16 cellular contexts compared by ENCODE assay signal in genomic region chr1:36380782-36381181, GRCh38. TPM values are rescaled to one million over a fixed set of nuclear protein-coding genes. Genes with fewer than 3 reads are reported as not detected.
DNase-seq lines count a peak whose midpoint lies in the region; ATAC-seq and TF ChIP-seq lines count a peak whose summit lies in the region.
"Had no signal": no experiment of that assay in that cellular context is flagged by ENCODE, and none has a peak within 500 bp of the region (broad histone marks: within the 10 kb centered on the region; RNA-seq: fewer than 3 reads in every experiment).

No MANE protein-coding gene starts in this region.

- H3K4me3 ChIP-seq in thoracic aorta, result no peak overlapping the region
- H3K4me3 ChIP-seq: coronary artery, GM12878 had no signal

- no peak for TF ChIP-seq CTCF in thoracic aorta (IDR thresholded peaks at IDR 0.05)

- no peaks in the 10 kb centered on the region for H3K36me3 ChIP-seq in thoracic aorta

- H3K27ac Mint-ChIP-seq in activated naive CD8-positive, alpha-beta T cell, result peak overlapping the region; percentile 67
- no peak overlapping the region for H3K27ac Mint-ChIP-seq in activated naive CD8-positive, alpha-beta T cell treated with anti-CD3 and anti-CD28 coated beads, Interleukin-2, amount 50 U/mL, for 24 hours
- H3K27ac Mint-ChIP-seq in activated CD8-positive, alpha-beta T cell treated with anti-CD3 and anti-CD28 coated beads, Interleukin-2, amount 10 ng/mL, durations not matched to agents 7 days and 5 days, result peak overlapping the region; percentile 63
- H3K27ac Mint-ChIP-seq in memory B cell, result peak overlapping the region; percentile 87

- no peaks in the 10 kb centered on the region for H3K9me3 Mint-ChIP-seq in activated naive CD8-positive, alpha-beta T cell (ENCODE audit: low read depth)
- H3K9me3 Mint-ChIP-seq in activated naive CD8-positive, alpha-beta T cell treated with anti-CD3 and anti-CD28 coated beads, Interleukin-2, amount 50 U/mL, for 24 hours, result no peaks in the 10 kb centered on the region
- no peaks in the 10 kb centered on the region for H3K9me3 Mint-ChIP-seq in activated CD8-positive, alpha-beta T cell treated with anti-CD3 and anti-CD28 coated beads, Interleukin-2, amount 10 ng/mL, durations not matched to agents 7 days and 5 days (ENCODE audit: insufficient read depth)
- H3K9me3 Mint-ChIP-seq in memory B cell, result no peaks in the 10 kb centered on the region

- peaks cover 27 to 68% of the 10 kb centered on the region in 2 donors for H3K4me1 ChIP-seq in thoracic aorta (ENCODE audit: control insufficient read depth in 1 of 2, low read depth in 2 of 2)

- POLR2A ChIA-PET in activated CD8-positive, alpha-beta T cell treated with anti-CD3 and anti-CD28 coated beads, Interleukin-2, amount 10 ng/mL, durations not matched to agents 7 days and 5 days (lab: Charles Lee), result no interaction called here

- no peak overlapping the region for H3K4me3 Mint-ChIP-seq in activated naive CD8-positive, alpha-beta T cell
- no peak overlapping the region for H3K4me3 Mint-ChIP-seq in activated naive CD8-positive, alpha-beta T cell treated with anti-CD3 and anti-CD28 coated beads, Interleukin-2, amount 50 U/mL, for 24 hours
- H3K4me3 Mint-ChIP-seq in activated CD8-positive, alpha-beta T cell treated with anti-CD3 and anti-CD28 coated beads, Interleukin-2, amount 10 ng/mL, durations not matched to agents 7 days and 5 days, result no peak overlapping the region
- peak overlapping the region; percentile 1 for H3K4me3 Mint-ChIP-seq in memory B cell

- no peaks in the 10 kb centered on the region for H3K9me3 ChIP-seq in thoracic aorta

- no peaks in the 10 kb centered on the region for H3K27me3 ChIP-seq in thoracic aorta (replicated peaks; ENCODE audit: insufficient read depth)

- DNase-seq in activated naive CD8-positive, alpha-beta T cell treated with anti-CD3 and anti-CD28 coated beads, Interleukin-2, amount 50 U/mL, for 24 hours, result no peak
- no peak for DNase-seq in activated CD8-positive, alpha-beta T cell treated with anti-CD3 and anti-CD28 coated beads, Interleukin-2, amount 10 ng/mL, durations not matched to agents 7 days and 5 days
- no peak for DNase-seq in memory B cell (ENCODE audit: low spot score in 2 of 2)
- DNase-seq in thoracic aorta (ENCODE audit: low spot score), result no peak
- no peak for DNase-seq in HuH-7 (ENCODE audit: low spot score)
- no peak for DNase-seq in RKO (ENCODE audit: low spot score)
- no peak for DNase-seq in putamen (ENCODE audit: low spot score)
- DNase-seq: activated CD4-positive, alpha-beta T cell treated with anti-CD3 and anti-CD28 coated beads for 48 hours; activated naive CD4-positive, alpha-beta T cell treated with anti-CD3 and anti-CD28 coated beads, Interleukin-2, amount 50 U/mL, for 16 hours; DND-41; MM.1S; small intestine; SW 1271 had no signal

- H3K27ac ChIP-seq in thoracic aorta, result peak overlapping the region; percentile 96 to 97

- peaks cover 2% of the 10 kb centered on the region for H3K36me3 Mint-ChIP-seq in activated naive CD8-positive, alpha-beta T cell
- peaks cover 12% of the 10 kb centered on the region for H3K36me3 Mint-ChIP-seq in activated naive CD8-positive, alpha-beta T cell treated with anti-CD3 and anti-CD28 coated beads, Interleukin-2, amount 50 U/mL, for 24 hours (ENCODE audit: low read depth)
- peaks cover 26% of the 10 kb centered on the region for H3K36me3 Mint-ChIP-seq in activated CD8-positive, alpha-beta T cell treated with anti-CD3 and anti-CD28 coated beads, Interleukin-2, amount 10 ng/mL, durations not matched to agents 7 days and 5 days (ENCODE audit: low read depth)
- H3K36me3 Mint-ChIP-seq in memory B cell, result peaks cover 3% of the 10 kb centered on the region

- H3K27me3 Mint-ChIP-seq in activated naive CD8-positive, alpha-beta T cell, result no peaks in the 10 kb centered on the region
- H3K27me3 Mint-ChIP-seq in activated naive CD8-positive, alpha-beta T cell treated with anti-CD3 and anti-CD28 coated beads, Interleukin-2, amount 50 U/mL, for 24 hours, result no peaks in the 10 kb centered on the region
- H3K27me3 Mint-ChIP-seq in activated CD8-positive, alpha-beta T cell treated with anti-CD3 and anti-CD28 coated beads, Interleukin-2, amount 10 ng/mL, durations not matched to agents 7 days and 5 days (ENCODE audit: low read depth), result no peaks in the 10 kb centered on the region
- no peaks in the 10 kb centered on the region for H3K27me3 Mint-ChIP-seq in memory B cell

- no peak for ATAC-seq in activated naive CD8-positive, alpha-beta T cell treated with anti-CD3 and anti-CD28 coated beads, Interleukin-2, amount 50 U/mL, for 24 hours
- no peak for ATAC-seq in activated CD8-positive, alpha-beta T cell treated with anti-CD3 and anti-CD28 coated beads, Interleukin-2, amount 10 ng/mL, durations not matched to agents 7 days and 5 days
- ATAC-seq in memory B cell (ENCODE audit: low read depth), result no peak
- no peak for ATAC-seq in thoracic aorta (ENCODE audit: insufficient number of reproducible peaks, low FRiP score, low read depth)
- ATAC-seq: GM12878 had no signal

- CTCF ChIA-PET in activated CD8-positive, alpha-beta T cell treated with anti-CD3 and anti-CD28 coated beads, Interleukin-2, amount 10 ng/mL, durations not matched to agents 7 days and 5 days (lab: Charles Lee), result interaction anchor here (1.9 kb wide), 1 partner anchor 12 kb away, joined by 12 read pairs; no protein-coding TSS in a partner anchor

- H3K4me1 Mint-ChIP-seq in activated naive CD8-positive, alpha-beta T cell (ENCODE audit: low read depth), result peaks cover 73% of the 10 kb centered on the region
- H3K4me1 Mint-ChIP-seq in activated naive CD8-positive, alpha-beta T cell treated with anti-CD3 and anti-CD28 coated beads, Interleukin-2, amount 50 U/mL, for 24 hours, result peaks cover 69% of the 10 kb centered on the region
- H3K4me1 Mint-ChIP-seq in activated CD8-positive, alpha-beta T cell treated with anti-CD3 and anti-CD28 coated beads, Interleukin-2, amount 10 ng/mL, durations not matched to agents 7 days and 5 days (ENCODE audit: low read depth), result peaks cover 65% of the 10 kb centered on the region
- H3K4me1 Mint-ChIP-seq in memory B cell, result peaks cover 55% of the 10 kb centered on the region

RNA-seq across cellular contexts. Expression of gene STK40, which starts 4.9 kb away (rescaled TPM):
- total RNA-seq in activated CD8-positive, alpha-beta T cell treated with anti-CD3 and anti-CD28 coated beads, Interleukin-2, amount 10 ng/mL, durations not matched to agents 7 days and 5 days, result 10 to 100 TPM; 69.7 to 72.4 TPM
- 10 to 100 TPM; 60.3 to 61.5 TPM for total RNA-seq in thoracic aorta

RNA-seq across cellular contexts. Expression of gene LSM10, which starts 16.9 kb away (rescaled TPM):
- total RNA-seq in activated CD8-positive, alpha-beta T cell treated with anti-CD3 and anti-CD28 coated beads, Interleukin-2, amount 10 ng/mL, durations not matched to agents 7 days and 5 days, result 10 to 100 TPM; 44.7 to 47.5 TPM
- 10 to 100 TPM; 14.4 to 34.4 TPM for total RNA-seq in thoracic aorta

RNA-seq across cellular contexts. Expression of gene EVA1B, which starts 57.3 kb away (rescaled TPM):
- 10 to 100 TPM; 12.3 to 13.3 TPM for total RNA-seq in activated CD8-positive, alpha-beta T cell treated with anti-CD3 and anti-CD28 coated beads, Interleukin-2, amount 10 ng/mL, durations not matched to agents 7 days and 5 days
- total RNA-seq in thoracic aorta, result 100 to 1,000 TPM; 107 to 189 TPM

Comparison
In these comparisons a context has a peak if more than half of its experiments do, and no peak if none do; other contexts are left out.
1. RNA of gene EVA1B, which starts 57.3 kb away (total RNA-seq): 107 to 189 TPM in thoracic aorta; 12.3 to 13.3 TPM in activated CD8-positive, alpha-beta T cell treated with anti-CD3 and anti-CD28 coated beads, Interleukin-2, amount 10 ng/mL, durations not matched to agents 7 days and 5 days; every median in the first group is over 4 times any median in the second.